22 cellular contexts compared by ENCODE assay signal in the genomic region with DNA sequence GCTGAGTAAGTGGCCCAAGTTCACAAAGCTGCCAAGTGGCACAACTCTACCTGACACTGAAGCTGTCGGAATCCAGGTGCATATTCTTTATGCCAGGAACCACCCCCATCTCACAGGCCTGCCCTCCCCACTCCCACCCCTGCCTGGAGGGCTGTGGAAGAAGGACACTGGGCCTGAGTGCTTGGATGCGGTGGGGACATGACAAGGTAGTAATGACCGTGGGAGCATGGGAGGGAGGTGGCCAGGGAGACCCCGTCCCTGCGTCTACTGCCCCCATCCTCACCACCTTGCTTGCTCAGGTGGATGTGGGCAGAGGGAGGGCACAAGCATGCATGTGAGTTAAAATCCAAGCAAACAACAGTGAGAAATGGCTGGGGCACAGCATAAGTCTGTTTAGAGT.
"Had no signal": no experiment of that assay in that cellular context is flagged by ENCODE, and none has a peak within 500 bp of the region (broad histone marks: within the 10 kb centered on the region; RNA-seq: fewer than 3 reads in every experiment).

No MANE protein-coding gene starts in this region.

- H3K27ac ChIP-seq: colonic mucosa, psoas muscle, sigmoid colon, suprapubic skin, transverse colon, upper lobe of right lung, vagina had no signal

- H3K4me3 Mint-ChIP-seq: central memory CD8-positive, alpha-beta T cell; dendritic cell treated with granulocyte-macrophage colony-stimulating factor and Interleukin-4, amounts not matched to agents 40 ng/mL and 50 ng/mL, for 4 days; effector memory CD8-positive, alpha-beta T cell; immature natural killer cell; natural killer cell; neural crest cell; stimulated activated effector memory CD8-positive, alpha-beta T cell treated with anti-CD3 and anti-CD28 coated beads, Interleukin-12 subunit alpha, Interleukin-12 subunit beta, amount 100 ng/mL, for 72 hours had no signal

- H3K36me3 Mint-ChIP-seq: stimulated activated effector memory CD8-positive, alpha-beta T cell treated with anti-CD3 and anti-CD28 coated beads, Interleukin-12 subunit alpha, Interleukin-12 subunit beta, amount 100 ng/mL, for 72 hours had no signal

- H3K27ac Mint-ChIP-seq: dendritic cell treated with granulocyte-macrophage colony-stimulating factor and Interleukin-4, amounts not matched to agents 40 ng/mL and 50 ng/mL, for 4 days; effector memory CD8-positive, alpha-beta T cell; immature natural killer cell; natural killer cell; stimulated activated effector memory CD8-positive, alpha-beta T cell treated with anti-CD3 and anti-CD28 coated beads, Interleukin-12 subunit alpha, Interleukin-12 subunit beta, amount 100 ng/mL, for 72 hours had no signal

- H3K4me1 Mint-ChIP-seq: immature natural killer cell, natural killer cell had no signal

- DNase-seq: colonic mucosa; effector memory CD8-positive, alpha-beta T cell; hypothalamus; immature natural killer cell; natural killer cell; nucleus accumbens; ovary; posterior cingulate gyrus; psoas muscle; right cardiac atrium; sigmoid colon; stimulated activated CD4-positive, alpha-beta T cell treated with anti-CD3 and anti-CD28 coated beads, Interleukin-2, amount 100 ng/mL, for 24 hours; stimulated activated CD4-positive, alpha-beta T cell treated with anti-CD3 and anti-CD28 coated beads, Interleukin-4, amount 100 ng/mL, for 24 hours; stimulated activated naive CD4-positive, alpha-beta T cell treated with Interleukin-2 at 50 U/mL for 16 hours; transverse colon; upper lobe of right lung had no signal

- H3K4me3 ChIP-seq: colonic mucosa, ovary, psoas muscle, sigmoid colon, suprapubic skin, transverse colon, upper lobe of right lung, vagina had no signal

- H3K9me3 ChIP-seq: colonic mucosa, ovary, sigmoid colon, suprapubic skin had no signal

- H3K4me1 ChIP-seq: colonic mucosa, psoas muscle, transverse colon, upper lobe of right lung had no signal

- H3K27me3 ChIP-seq: colonic mucosa, ovary, sigmoid colon, suprapubic skin, transverse colon, upper lobe of right lung, vagina had no signal

- ATAC-seq: effector memory CD8-positive, alpha-beta T cell; natural killer cell; stimulated activated effector memory CD8-positive, alpha-beta T cell treated with anti-CD3 and anti-CD28 coated beads, Interleukin-12 subunit alpha, Interleukin-12 subunit beta, amount 100 ng/mL, for 72 hours had no signal

- H3K36me3 ChIP-seq: colonic mucosa, ovary, sigmoid colon, suprapubic skin, transverse colon, upper lobe of right lung, vagina had no signal
